Comparison of ENCODE assay signal across 15 cellular contexts in the genomic region with DNA sequence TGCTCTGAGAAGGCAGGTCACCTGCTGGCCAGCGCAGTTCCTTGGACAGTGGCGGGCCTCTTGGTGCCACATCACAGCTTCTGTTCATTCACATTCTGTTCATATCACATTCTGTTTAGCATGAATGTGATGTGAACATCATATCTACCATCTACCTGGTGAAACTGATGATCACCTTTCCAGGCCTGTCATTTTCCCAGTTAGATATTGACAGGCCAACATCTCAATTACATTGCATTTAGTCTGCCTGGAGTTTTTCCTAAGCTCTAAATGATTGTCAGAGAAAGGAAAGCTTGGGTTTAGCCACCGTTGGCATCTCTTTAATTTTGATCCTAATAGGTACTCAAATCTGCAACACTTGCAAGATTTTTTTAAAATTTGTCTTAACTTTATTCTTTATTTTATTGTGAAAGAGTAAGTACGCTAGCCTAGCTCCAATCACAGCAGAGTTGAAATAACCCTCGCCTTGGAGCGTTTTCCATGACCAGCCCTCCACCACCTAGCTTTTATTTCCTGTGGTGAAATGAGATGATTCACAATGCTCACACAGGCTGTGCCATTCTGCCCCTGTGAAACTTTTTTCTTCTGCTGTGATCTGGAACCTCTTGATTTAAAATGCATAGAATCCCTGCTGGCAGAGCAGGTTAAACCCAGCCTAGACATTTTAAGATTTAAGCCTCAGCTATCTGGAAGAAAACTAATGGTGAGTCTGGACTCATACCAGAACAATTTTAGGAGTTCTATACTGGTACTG.
DNase-seq lines count a peak whose midpoint lies in the region; ATAC-seq and TF ChIP-seq lines count a peak whose summit lies in the region.
"Had no signal": no experiment of that assay in that cellular context is flagged by ENCODE, and none has a peak within 500 bp of the region (broad histone marks: within the 10 kb centered on the region; RNA-seq: fewer than 3 reads in every experiment).

No MANE protein-coding gene starts in this region.

- no peak for TF ChIP-seq POLR2A in vagina (IDR thresholded peaks at IDR 0.05)

- peak overlapping the region; percentile 34 for H3K9ac ChIP-seq in adipocyte (ENCODE audit: low read length)

- H3K4me1 ChIP-seq in left ventricle myocardium inferior (peaks cover 14% of the 10 kb centered on the region), adipocyte (ENCODE audit: control insufficient read depth, insufficient read depth, low read length) (peaks cover 31% of the 10 kb centered on the region), vagina (peaks cover 5% of the 10 kb centered on the region), psoas muscle (no peaks in the 10 kb centered on the region)
- H3K4me1 ChIP-seq: pancreas had no signal

- DNase-seq in left ventricle myocardium inferior: no peak
- DNase-seq in cardiac septum (ENCODE audit: low spot score): no peak
- DNase-seq in adipocyte (ENCODE audit: low read depth): peak; percentile 75
- DNase-seq in foreskin fibroblast: peak; percentile 68 to 75
- no peak for DNase-seq in vagina (ENCODE audit: extremely low spot score in 2 of 2)
- DNase-seq in psoas muscle: no peak
- DNase-seq: activated gamma-delta T cell treated with Interleukin-2 at 50 U/mL for 16 hours; esophagus squamous epithelium; NCI-H2081 treated with DMSO at 0.1 percent for 48 hours; NK-92 treated with Interleukin-12 subunit alpha and Interleukin-12 subunit beta, amount 100 ng/mL, for 24 hours; pancreas; stimulated activated CD4-positive, alpha-beta T cell treated with anti-CD3 and anti-CD28 coated beads, Interleukin-12 subunit alpha, Interleukin-12 subunit beta, amount 100 ng/mL, for 4 hours had no signal

- H3K27ac ChIP-seq in left ventricle myocardium inferior (replicated peaks): peak overlapping the region; percentile 43
- H3K27ac ChIP-seq in vagina: peak overlapping the region; percentile 34
- H3K27ac ChIP-seq in psoas muscle: no peak overlapping the region
- H3K27ac ChIP-seq: pancreas had no signal

- 85 to 88% (median 87%) methylated on average over 6 of the region's 6 CpGs for WGBS in psoas muscle, 3 donors

- intact Hi-C loops in left ventricle myocardium inferior (cut with micrococcal nuclease) (no loop called here), cardiac septum (cut with DNase I) (no loop called here), vagina (cut with DNase I) (no loop called here), psoas muscle (cut with DNase I) (no loop called here)

- H3K4me3 ChIP-seq in left ventricle myocardium inferior (no peak overlapping the region), adipocyte (ENCODE audit: low read length) (no peak overlapping the region), foreskin fibroblast (ENCODE audit: low read depth in 1 of 2, low read length in 2 of 2) (no peak overlapping the region), vagina (no peak overlapping the region), psoas muscle (no peak overlapping the region)
- H3K4me3 ChIP-seq: esophagus squamous epithelium, pancreas had no signal

- H3K27me3 ChIP-seq in left ventricle myocardium inferior (ENCODE audit: low read depth) (no peaks in the 10 kb centered on the region), adipocyte (replicated peaks; ENCODE audit: control insufficient read depth, insufficient read depth, low read length) (no peaks in the 10 kb centered on the region), vagina (no peaks in the 10 kb centered on the region), psoas muscle (ENCODE audit: insufficient read depth in 3 of 3, low read length in 2 of 3) (no peaks in the 10 kb centered on the region)
- H3K27me3 ChIP-seq: esophagus squamous epithelium, pancreas had no signal

- no peak for ATAC-seq in HG03442 (IDR thresholded peaks at IDR 0.05; ENCODE audit: unreplicated experiment)
- ATAC-seq in psoas muscle: no peak
- ATAC-seq in HG02610 (IDR thresholded peaks at IDR 0.05; ENCODE audit: unreplicated experiment): no peak
- ATAC-seq: HCT116 had no signal

- H3K9me3 ChIP-seq in left ventricle myocardium inferior (replicated peaks) (no peaks in the 10 kb centered on the region), adipocyte (ENCODE audit: control insufficient read depth, low read length) (no peaks in the 10 kb centered on the region), vagina (no peaks in the 10 kb centered on the region), psoas muscle (no peaks in the 10 kb centered on the region)
- H3K9me3 ChIP-seq: esophagus squamous epithelium, pancreas had no signal

- TF ChIP-seq CTCF in left ventricle myocardium inferior (IDR thresholded peaks at IDR 0.05; ENCODE audit: borderline replicate concordance) (no peak), foreskin fibroblast (IDR thresholded peaks at IDR 0.05; ENCODE audit: low read depth, low read length) (no peak), vagina (IDR thresholded peaks at IDR 0.05) (no peak), psoas muscle (IDR thresholded peaks at IDR 0.05) (no peak)

- no peaks in the 10 kb centered on the region for H3K36me3 ChIP-seq in left ventricle myocardium inferior
- no peaks in the 10 kb centered on the region for H3K36me3 ChIP-seq in adipocyte (ENCODE audit: control insufficient read depth, insufficient read depth, low read length, severe bottlenecking)
- H3K36me3 ChIP-seq in vagina: no peaks in the 10 kb centered on the region
- no peaks in the 10 kb centered on the region for H3K36me3 ChIP-seq in psoas muscle (ENCODE audit: insufficient read depth in 1 of 2, low read depth in 1 of 2)
- H3K36me3 ChIP-seq: esophagus squamous epithelium, pancreas had no signal

Comparison
In these comparisons a context has a peak if more than half of its experiments do, and no peak if none do; other contexts are left out.
1. DNase-seq: peak in adipocyte (single experiment) and foreskin fibroblast (2 of 2); none in left ventricle myocardium inferior (single experiment), cardiac septum (single experiment), vagina (0 of 2) and psoas muscle (0 of 2).